ENCODE assay signal across 30 cellular contexts in the genomic region with DNA sequence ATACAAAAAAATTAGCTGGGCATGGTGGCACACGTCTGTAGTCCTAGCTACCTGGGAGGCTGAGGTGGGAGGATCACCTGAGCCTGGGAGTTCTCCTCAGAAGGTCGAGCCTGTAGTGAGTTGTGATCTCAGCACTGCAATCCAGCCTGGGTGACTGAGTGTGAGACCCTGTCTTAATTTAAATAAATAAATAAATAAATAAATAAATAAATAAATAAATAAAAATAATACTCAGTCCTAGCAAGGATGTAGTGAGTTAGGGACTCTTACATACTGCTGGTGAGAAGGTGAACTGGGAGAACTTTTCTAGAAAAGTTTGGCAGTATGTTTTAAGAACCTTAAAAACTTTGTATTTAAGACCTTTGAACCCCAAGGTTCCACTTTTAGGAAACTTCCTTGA.
DNase-seq lines count a peak whose midpoint lies in the region; ATAC-seq, FAIRE-seq and TF ChIP-seq lines count a peak whose summit lies in the region.
"Had no signal": no experiment of that assay in that cellular context is flagged by ENCODE, and none has a peak within 500 bp of the region (broad histone marks: within the 10 kb centered on the region; RNA-seq: fewer than 3 reads in every experiment).

No MANE protein-coding gene starts in this region.

- H2AFZ ChIP-seq in PC-3 (ENCODE audit: low read length) = no peak overlapping the region

- CTCF ChIA-PET in A549 (lab: Yijun Ruan, JAX) (interaction anchor here (1.4 to 1.6 kb wide), 2 partner anchors 9 to 12 kb away, joined by 3 to 5 read pairs; no protein-coding TSS in a partner anchor), HEK293 (lab: Yijun Ruan, JAX) (no interaction called here), PC-3 (lab: Charles Lee) (no interaction called here)

- H3K9me2 ChIP-seq in PC-3 (replicated peaks; ENCODE audit: low read length) = no peaks in the 10 kb centered on the region

- H3K4me3 ChIP-seq in A549 (no peak overlapping the region), HEK293 (ENCODE audit: low read depth, low read length) (no peak overlapping the region), PC-3 (ENCODE audit: low read length) (no peak overlapping the region)
- H3K4me3 ChIP-seq: BLaER1; BLaER1 treated with 17β-estradiol and CSF1 and Interleukin-3, amounts not matched to agents 10 nM and 100 nM had no signal

- POLR2A ChIA-PET in A549 (lab: Yijun Ruan, JAX) (no interaction called here), HEK293 (lab: Yijun Ruan, JAX) (no interaction called here), PC-3 (lab: Charles Lee; ENCODE audit: unreplicated experiment) (no interaction called here)

- H4K20me1 ChIP-seq in PC-3 (ENCODE audit: low read length) = no peaks in the 10 kb centered on the region
- H4K20me1 ChIP-seq: BLaER1; BLaER1 treated with 17β-estradiol and CSF1 and Interleukin-3, amounts not matched to agents 10 nM and 100 nM had no signal

- H3K36me3 ChIP-seq in HEK293 (ENCODE audit: control insufficient read depth in 2 of 2, insufficient read depth in 1 of 2, low read length in 2 of 2) = no peaks in the 10 kb centered on the region
- H3K36me3 ChIP-seq in PC-3 (ENCODE audit: low read depth, low read length) = no peaks in the 10 kb centered on the region
- H3K36me3 ChIP-seq: BE2C; BLaER1; BLaER1 treated with 17β-estradiol and CSF1 and Interleukin-3, amounts not matched to agents 10 nM and 100 nM had no signal

- intact Hi-C loops in PC-3 (cut with micrococcal nuclease) = no loop called here

- no peaks in the 10 kb centered on the region for H3K27me3 ChIP-seq in PC-3 (ENCODE audit: low read length)
- H3K27me3 ChIP-seq: BE2C; BLaER1; BLaER1 treated with 17β-estradiol and CSF1 and Interleukin-3, amounts not matched to agents 10 nM and 100 nM had no signal

- H3K79me2 ChIP-seq in PC-3 (ENCODE audit: low read length) = no peaks in the 10 kb centered on the region

- H3F3A ChIP-seq in PC-3 (ENCODE audit: low read length, unreplicated experiment) = no peaks in the 10 kb centered on the region

- TF ChIP-seq CTCF in A549 (IDR thresholded peaks at IDR 0.05) (no peak), HEK293 (tag by site-specific recombination; IDR thresholded peaks at IDR 0.05) (no peak), PC-3 (conservative IDR thresholded peaks at IDR 0.05; ENCODE audit: low read depth, low read length) (no peak)

- no peak for TF ChIP-seq RAD21 in A549 (conservative IDR thresholded peaks at IDR 0.05 in 1 of 2, IDR thresholded peaks at IDR 0.05 in 1 of 2)

- no peak for TF ChIP-seq POLR2A in A549 (IDR thresholded peaks at IDR 0.05; ENCODE audit: low read length)

- H3K27ac ChIP-seq in A549 (no peak overlapping the region), HEK293 (ENCODE audit: extremely low read depth, low read depth, low read length) (no peak overlapping the region), PC-3 (ENCODE audit: low read length) (no peak overlapping the region)
- H3K27ac ChIP-seq: 22Rv1; BLaER1; BLaER1 treated with 17β-estradiol and CSF1 and Interleukin-3, amounts not matched to agents 10 nM and 100 nM; C4-2B had no signal

- no TSS peak for BruUV-seq in PC-3 (replicated peaks; lab: Mats Ljungman, UMichigan)

- ATAC-seq in A549 (no peak), PC-3 (no peak)
- ATAC-seq: CD8-positive, alpha-beta T cell had no signal

- H3K4me1 ChIP-seq in A549 (no peaks in the 10 kb centered on the region), HEK293 (ENCODE audit: control insufficient read depth, insufficient read depth, low read length) (no peaks in the 10 kb centered on the region), PC-3 (ENCODE audit: insufficient read depth, low read length) (no peaks in the 10 kb centered on the region)
- H3K4me1 ChIP-seq: BE2C, BLaER1, Caco-2 had no signal

- no peak overlapping the region for H3K4me2 ChIP-seq in A549
- H3K4me2 ChIP-seq in PC-3 (ENCODE audit: low read length) = no peak overlapping the region
- H3K4me2 ChIP-seq: BLaER1 had no signal

- no peak for TF ChIP-seq EP300 in A549 (IDR thresholded peaks at IDR 0.05)

- 0% methylated on average over 2 of the region's 2 CpGs for WGBS in A549 (ENCODE audit: missing lambda C conversion rate)

- H3K9ac ChIP-seq in PC-3 (ENCODE audit: low read length) = no peak overlapping the region
- H3K9ac ChIP-seq: BLaER1; BLaER1 treated with 17β-estradiol and CSF1 and Interleukin-3, amounts not matched to agents 10 nM and 100 nM had no signal

- no peak for FAIRE-seq in A549 (lab: Jason Lieb, UNC)
- FAIRE-seq: A204.1, D721Med had no signal

- H3K9me3 ChIP-seq in A549 = no peaks in the 10 kb centered on the region
- no peaks in the 10 kb centered on the region for H3K9me3 ChIP-seq in HEK293 (ENCODE audit: control insufficient read depth, insufficient read depth, low read depth, low read length)
- H3K9me3 ChIP-seq in PC-3 (ENCODE audit: low read length) = no peaks in the 10 kb centered on the region
- H3K9me3 ChIP-seq: BE2C; BLaER1; BLaER1 treated with 17β-estradiol and CSF1 and Interleukin-3, amounts not matched to agents 10 nM and 100 nM; Caco-2 had no signal

- DNase-seq in A549 (ENCODE audit: low read depth in 1 of 2, low spot score in 1 of 2) (no peak), SK-N-DZ (ENCODE audit: low spot score) (no peak), PC-3 (no peak)
- DNase-seq: 8988T; ACHN; AML-193; BE2C; C1 segment of cervical spinal cord; Caco-2; Calu3; CD4-positive, alpha-beta memory T cell; CD4-positive, alpha-beta T cell; CD4-positive, CD25-positive, alpha-beta regulatory T cell; CD8-positive, alpha-beta memory T cell; CD8-positive, alpha-beta T cell; COR-L47; DMS 273 treated with DMSO at 0.1 percent for 48 hours; DMS153; DMS53; DMS79; DMS79 treated with DMSO at 0.1 percent for 48 hours; DND-41; EL had no signal

TF ChIP-seq in A549, 52 proteins besides CTCF, POLR2A, EP300 and RAD21:
- TF ChIP-seq ZC3H11A (IDR thresholded peaks at IDR 0.05) (peak; percentile 63), ZNF302 (CRISPR knock-in tag; IDR thresholded peaks at IDR 0.05) (no peak)

TF ChIP-seq in HEK293, 187 proteins besides CTCF, POLR2A, EP300 and RAD21 (continues in another document):
- TF ChIP-seq ZNF830 (tag by site-specific recombination; IDR thresholded peaks at IDR 0.05; ENCODE audit: low read depth) (no peak), ZNF654 (tag by site-specific recombination; IDR thresholded peaks at IDR 0.05; ENCODE audit: low read depth) (no peak), ZNF548 (tag by site-specific recombination; IDR thresholded peaks at IDR 0.05) (no peak), ZNF2 (tag by site-specific recombination; IDR thresholded peaks at IDR 0.05) (no peak), ZNF549 (tag by site-specific recombination; IDR thresholded peaks at IDR 0.05) (no peak), ZNF354C (tag by site-specific recombination; IDR thresholded peaks at IDR 0.05; ENCODE audit: borderline replicate concordance, low read depth) (no peak), ZNF529 (tag by site-specific recombination; IDR thresholded peaks at IDR 0.05; ENCODE audit: insufficient replicate concordance) (no peak), ZNF157 (tag by site-specific recombination; IDR thresholded peaks at IDR 0.05) (no peak), TRIM28 (IDR thresholded peaks at IDR 0.05; ENCODE audit: borderline replicate concordance, low read length) (no peak), ZNF223 (tag by site-specific recombination; IDR thresholded peaks at IDR 0.05) (no peak), ZNF140 (tag by site-specific recombination; IDR thresholded peaks at IDR 0.05) (peak; percentile 18; the same call in 1 of the 2 replicates), ZIC2 (tag by site-specific recombination; IDR thresholded peaks at IDR 0.05) (no peak)
- TF ChIP-seq, protein P1, sequence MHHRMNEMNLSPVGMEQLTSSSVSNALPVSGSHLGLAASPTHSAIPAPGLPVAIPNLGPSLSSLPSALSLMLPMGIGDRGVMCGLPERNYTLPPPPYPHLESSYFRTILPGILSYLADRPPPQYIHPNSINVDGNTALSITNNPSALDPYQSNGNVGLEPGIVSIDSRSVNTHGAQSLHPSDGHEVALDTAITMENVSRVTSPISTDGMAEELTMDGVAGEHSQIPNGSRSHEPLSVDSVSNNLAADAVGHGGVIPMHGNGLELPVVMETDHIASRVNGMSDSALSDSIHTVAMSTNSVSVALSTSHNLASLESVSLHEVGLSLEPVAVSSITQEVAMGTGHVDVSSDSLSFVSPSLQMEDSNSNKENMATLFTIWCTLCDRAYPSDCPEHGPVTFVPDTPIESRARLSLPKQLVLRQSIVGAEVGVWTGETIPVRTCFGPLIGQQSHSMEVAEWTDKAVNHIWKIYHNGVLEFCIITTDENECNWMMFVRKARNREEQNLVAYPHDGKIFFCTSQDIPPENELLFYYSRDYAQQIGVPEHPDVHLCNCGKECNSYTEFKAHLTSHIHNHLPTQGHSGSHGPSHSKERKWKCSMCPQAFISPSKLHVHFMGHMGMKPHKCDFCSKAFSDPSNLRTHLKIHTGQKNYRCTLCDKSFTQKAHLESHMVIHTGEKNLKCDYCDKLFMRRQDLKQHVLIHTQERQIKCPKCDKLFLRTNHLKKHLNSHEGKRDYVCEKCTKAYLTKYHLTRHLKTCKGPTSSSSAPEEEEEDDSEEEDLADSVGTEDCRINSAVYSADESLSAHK (tag by site-specific recombination; IDR thresholded peaks at IDR 0.05) = no peak
- TF ChIP-seq, protein P2, sequence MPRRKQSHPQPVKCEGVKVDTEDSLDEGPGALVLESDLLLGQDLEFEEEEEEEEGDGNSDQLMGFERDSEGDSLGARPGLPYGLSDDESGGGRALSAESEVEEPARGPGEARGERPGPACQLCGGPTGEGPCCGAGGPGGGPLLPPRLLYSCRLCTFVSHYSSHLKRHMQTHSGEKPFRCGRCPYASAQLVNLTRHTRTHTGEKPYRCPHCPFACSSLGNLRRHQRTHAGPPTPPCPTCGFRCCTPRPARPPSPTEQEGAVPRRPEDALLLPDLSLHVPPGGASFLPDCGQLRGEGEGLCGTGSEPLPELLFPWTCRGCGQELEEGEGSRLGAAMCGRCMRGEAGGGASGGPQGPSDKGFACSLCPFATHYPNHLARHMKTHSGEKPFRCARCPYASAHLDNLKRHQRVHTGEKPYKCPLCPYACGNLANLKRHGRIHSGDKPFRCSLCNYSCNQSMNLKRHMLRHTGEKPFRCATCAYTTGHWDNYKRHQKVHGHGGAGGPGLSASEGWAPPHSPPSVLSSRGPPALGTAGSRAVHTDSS (tag by site-specific recombination; IDR thresholded peaks at IDR 0.05) = no peak
- TF ChIP-seq, protein P3, sequence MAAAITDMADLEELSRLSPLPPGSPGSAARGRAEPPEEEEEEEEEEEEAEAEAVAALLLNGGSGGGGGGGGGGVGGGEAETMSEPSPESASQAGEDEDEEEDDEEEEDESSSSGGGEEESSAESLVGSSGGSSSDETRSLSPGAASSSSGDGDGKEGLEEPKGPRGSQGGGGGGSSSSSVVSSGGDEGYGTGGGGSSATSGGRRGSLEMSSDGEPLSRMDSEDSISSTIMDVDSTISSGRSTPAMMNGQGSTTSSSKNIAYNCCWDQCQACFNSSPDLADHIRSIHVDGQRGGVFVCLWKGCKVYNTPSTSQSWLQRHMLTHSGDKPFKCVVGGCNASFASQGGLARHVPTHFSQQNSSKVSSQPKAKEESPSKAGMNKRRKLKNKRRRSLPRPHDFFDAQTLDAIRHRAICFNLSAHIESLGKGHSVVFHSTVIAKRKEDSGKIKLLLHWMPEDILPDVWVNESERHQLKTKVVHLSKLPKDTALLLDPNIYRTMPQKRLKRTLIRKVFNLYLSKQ (tag by site-specific recombination; IDR thresholded peaks at IDR 0.05; ENCODE audit: borderline replicate concordance) = no peak
